10 cellular contexts compared by ENCODE assay signal in the genomic region with DNA sequence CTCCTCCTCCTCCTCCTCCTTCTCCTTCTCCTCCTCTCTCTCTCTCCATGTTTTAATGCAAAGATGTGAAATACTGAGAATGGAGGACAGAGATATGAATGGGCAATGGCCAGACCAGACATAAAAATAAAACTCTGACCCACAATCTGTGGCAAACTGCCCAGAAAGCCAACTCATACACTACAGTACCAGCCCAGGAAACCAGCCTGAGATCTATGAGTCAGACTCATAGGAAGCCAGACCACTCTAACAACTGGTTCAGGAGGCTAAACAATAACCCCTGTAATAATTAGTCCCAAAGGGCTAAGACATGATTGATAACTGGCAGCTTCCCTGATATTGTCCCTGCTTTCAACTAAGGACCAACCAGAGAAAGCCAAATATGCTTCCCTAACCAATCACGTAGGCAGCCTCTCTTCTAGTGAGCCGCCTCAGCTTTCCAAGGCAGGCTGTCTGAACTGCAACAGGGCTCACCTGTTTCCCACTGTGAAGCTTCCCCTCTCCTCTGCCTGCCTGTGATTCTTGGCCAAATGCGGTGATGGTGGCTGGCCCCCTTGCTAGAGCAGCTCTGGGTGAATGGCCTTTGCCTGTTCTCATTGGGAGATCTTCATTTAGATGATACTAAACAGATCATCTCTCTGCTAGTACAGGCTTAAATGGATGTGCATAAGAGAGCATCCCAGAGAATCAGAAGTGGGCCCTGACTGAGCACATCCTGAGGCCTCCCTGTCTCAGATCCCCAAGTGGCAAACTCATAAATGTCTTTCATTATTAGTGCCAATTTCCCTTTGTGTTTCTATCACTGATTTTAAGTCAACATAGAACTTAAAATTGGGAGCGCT.
DNase-seq lines count a peak whose midpoint lies in the region; ATAC-seq, FAIRE-seq and TF ChIP-seq lines count a peak whose summit lies in the region.
"Had no signal": no experiment of that assay in that cellular context is flagged by ENCODE, and none has a peak within 500 bp of the region (broad histone marks: within the 10 kb centered on the region; RNA-seq: fewer than 3 reads in every experiment).

No MANE protein-coding gene starts in this region.

- H3K4me1 ChIP-seq in right atrium auricular region (peaks cover 0 to 14% of the 10 kb centered on the region in 2 donors), right cardiac atrium (ENCODE audit: control insufficient read depth, insufficient read depth, low read length) (peaks cover 5% of the 10 kb centered on the region)
- H3K4me1 ChIP-seq: spleen had no signal

- TF ChIP-seq CTCF in right atrium auricular region (IDR thresholded peaks at IDR 0.05), result no peak

- no peaks in the 10 kb centered on the region for H3K36me3 ChIP-seq in right atrium auricular region
- H3K36me3 ChIP-seq: spleen had no signal

- ATAC-seq in Right ventricle myocardium superior (ENCODE audit: poor library complexity) (peak; percentile 89), right cardiac atrium (peak; percentile 81 to 93), GM18861 (IDR thresholded peaks at IDR 0.05; ENCODE audit: unreplicated experiment) (no peak)
- ATAC-seq: T-cell had no signal

- FAIRE-seq in urothelium cell line (lab: Jason Lieb, UNC) (peak; percentile 96), frontal cortex (lab: Jason Lieb, UNC) (no peak)

- H3K9me3 ChIP-seq in right atrium auricular region (no peaks in the 10 kb centered on the region), right cardiac atrium (ENCODE audit: control insufficient read depth, low read length) (peaks cover 2% of the 10 kb centered on the region)

- no peak overlapping the region for H3K4me3 ChIP-seq in right atrium auricular region
- H3K4me3 ChIP-seq in right cardiac atrium (ENCODE audit: low read length), result no peak overlapping the region
- H3K4me3 ChIP-seq: spleen had no signal

- no peak for DNase-seq in Right ventricle myocardium superior
- no peak for DNase-seq in right atrium auricular region (ENCODE audit: low spot score)
- DNase-seq in SW480 (ENCODE audit: low spot score), result peak; percentile 51
- peak in 1 of 3 donors; percentile 17 for DNase-seq in right cardiac atrium
- DNase-seq in urothelium cell line (ENCODE audit: low spot score), result peak; percentile 86
- no peak for DNase-seq in frontal cortex (ENCODE audit: low spot score in 2 of 2)
- no peak for DNase-seq in HuH-7.5 (ENCODE audit: low spot score)
- DNase-seq: spleen, T-cell had no signal

- WGBS in right cardiac atrium, result 82% methylated on average over 4 of the region's 4 CpGs

- intact Hi-C loops in Right ventricle myocardium superior (cut with DNase I) (no loop called here), right cardiac atrium (cut with DNase I) (loop anchor here in 2 of 4 donors (10.0 kb wide), 2 partner anchors 60 to 320 kb away; no protein-coding TSS in a partner anchor)

- no peaks in the 10 kb centered on the region for H3K27me3 ChIP-seq in right atrium auricular region
- H3K27me3 ChIP-seq in right cardiac atrium (ENCODE audit: control insufficient read depth, insufficient read depth), result no peaks in the 10 kb centered on the region
- H3K27me3 ChIP-seq: spleen had no signal

- H3K27ac ChIP-seq in right atrium auricular region (no peak overlapping the region), right cardiac atrium (ENCODE audit: low read length) (no peak overlapping the region)
- H3K27ac ChIP-seq: spleen had no signal

Comparison
In these comparisons a context has a peak if more than half of its experiments do, and no peak if none do; other contexts are left out.
1. DNase-seq: peak in SW480 (single experiment) and urothelium cell line (single experiment); none in Right ventricle myocardium superior (single experiment), right atrium auricular region (single experiment), frontal cortex (0 of 2) and HuH-7.5 (single experiment).